27 cellular contexts compared by ENCODE assay signal in genomic region chr12:115583591-115583990, GRCh38.
"Had no signal": no experiment of that assay in that cellular context is flagged by ENCODE, and none has a peak within 500 bp of the region (broad histone marks: within the 10 kb centered on the region; RNA-seq: fewer than 3 reads in every experiment).

No MANE protein-coding gene starts in this region.

- H3K4me3 ChIP-seq: adrenal gland, body of pancreas, colonic mucosa, dorsolateral prefrontal cortex, gastrocnemius medialis, pancreas, prostate gland, tibial nerve had no signal

- H3K27me3 ChIP-seq: adrenal gland, body of pancreas, colonic mucosa, gastrocnemius medialis, pancreas, tibial nerve had no signal

- H3K9me3 ChIP-seq: adrenal gland, body of pancreas, colonic mucosa, gastrocnemius medialis, pancreas, prostate gland, tibial nerve had no signal

- H3K4me1 ChIP-seq: adrenal gland, body of pancreas, colonic mucosa, gastrocnemius medialis, pancreas, prostate gland, tibial nerve had no signal

- H3K36me3 ChIP-seq: adrenal gland, colonic mucosa, gastrocnemius medialis, pancreas, prostate gland, tibial nerve had no signal

- H3K27ac ChIP-seq: adrenal gland, body of pancreas, colonic mucosa, dorsolateral prefrontal cortex, gastrocnemius medialis, pancreas, prostate gland, tibial nerve, VCaP had no signal

- DNase-seq: activated CD4-positive, alpha-beta T cell treated with anti-CD3 and anti-CD28 coated beads for 4 hours; activated CD4-positive, alpha-beta T cell treated with anti-CD3 and anti-CD28 coated beads, Interleukin-2, amount 50 U/mL, for 4 hours; activated effector memory CD4-positive, alpha-beta T cell treated with Interleukin-2 at 50 U/mL for 16 hours; activated naive CD4-positive, alpha-beta T cell treated with anti-CD3 and anti-CD28 coated beads for 36 hours; activated naive CD8-positive, alpha-beta T cell treated with anti-CD3 and anti-CD28 coated beads for 36 hours; activated T-cell treated with anti-CD3 and anti-CD28 coated beads for 4 hours; adrenal gland; aorta; body of pancreas; cerebellar nuclear complex; colonic mucosa; dorsolateral prefrontal cortex; effector memory CD4-positive, alpha-beta T cell; erythroblast; gastrocnemius medialis; glutamatergic neuron; left cardiac atrium; naive B cell; nephron progenitor cell; nucleus accumbens; pancreas; stimulated activated CD4-positive, alpha-beta T cell treated with anti-CD3 and anti-CD28 coated beads, Interleukin-15, amount 100 ng/mL, for 24 hours; stimulated activated naive CD4-positive, alpha-beta T cell; T-helper 9 cell had no signal
